In genomic region chr3:49164983-49165720, GRCh38 we compare ENCODE assay signal across 9 cellular contexts. TPM values are rescaled to one million over a fixed set of nuclear protein-coding genes. Genes with fewer than 3 reads are reported as not detected.
A peak's percentile ranks its signal among the peaks of the same experiment; 100 is the strongest.
DNase-seq lines count a peak whose midpoint lies in the region; ATAC-seq, FAIRE-seq and TF ChIP-seq lines count a peak whose summit lies in the region.
"Had no signal": no experiment of that assay in that cellular context is flagged by ENCODE, and none has a peak within 500 bp of the region (broad histone marks: within the 10 kb centered on the region; RNA-seq: fewer than 3 reads in every experiment).

No MANE protein-coding gene starts in this region.

- peak overlapping the region; percentile 87 for H3K27ac Mint-ChIP-seq in activated CD4-positive, alpha-beta T cell treated with anti-CD3 and anti-CD28 coated beads for 36 hours
- H3K27ac Mint-ChIP-seq in activated naive CD8-positive, alpha-beta T cell = peak overlapping the region; percentile 94

- peak overlapping the region; percentile 83 to 97 (median 95) for H3K4me3 ChIP-seq in keratinocyte (ENCODE audit: control insufficient read depth in 2 of 3, extremely low read depth in 1 of 3, insufficient read depth in 2 of 3, low read depth in 1 of 3, low read length in 3 of 3)

- H3K27ac ChIP-seq in keratinocyte (ENCODE audit: control insufficient read depth, insufficient read depth, low read length) (peak overlapping the region; percentile 63), temporal lobe (ENCODE audit: low read depth, low read length) (peak overlapping the region; percentile 52)

- dilution Hi-C loops in keratinocyte (cut with MboI; ENCODE audit: extremely low pct_ligation_motif_present, low sequenced_read_pairs) = no loop called here

- no peaks in the 10 kb centered on the region for H3K9me3 ChIP-seq in keratinocyte (ENCODE audit: control insufficient read depth, low read depth, low read length)

- no peaks in the 10 kb centered on the region for H3K9me1 ChIP-seq in keratinocyte (ENCODE audit: control insufficient read depth, extremely low read depth, insufficient read depth, low read length)

- POLR2A ChIA-PET in activated CD4-positive, alpha-beta T cell treated with anti-CD3 and anti-CD28 coated beads for 36 hours (lab: Charles Lee) = interaction anchor here (0.5 to 1.5 kb wide), 2 partner anchors 71 to 306 kb away, joined by 3 to 5 read pairs; partner anchors contain the start of gene QRICH1

- H3K4me2 ChIP-seq in keratinocyte (ENCODE audit: control insufficient read depth, extremely low read depth, insufficient read depth, low read depth, low read length) = peak overlapping the region; percentile 89

- H3K27me3 Mint-ChIP-seq in activated CD4-positive, alpha-beta T cell treated with anti-CD3 and anti-CD28 coated beads for 36 hours = no peaks in the 10 kb centered on the region
- no peaks in the 10 kb centered on the region for H3K27me3 Mint-ChIP-seq in activated naive CD8-positive, alpha-beta T cell

- no peak for ATAC-seq in activated CD4-positive, alpha-beta T cell treated with anti-CD3 and anti-CD28 coated beads for 36 hours
- ATAC-seq in HG02763 (IDR thresholded peaks at IDR 0.05; ENCODE audit: unreplicated experiment) (no peak), HG02610 (IDR thresholded peaks at IDR 0.05; ENCODE audit: unreplicated experiment) (no peak)

- no peak for DNase-seq in activated CD4-positive, alpha-beta T cell treated with anti-CD3 and anti-CD28 coated beads for 36 hours
- DNase-seq in activated CD4-positive, alpha-beta T cell treated with anti-CD3 and anti-CD28 coated beads, Interleukin-2, amount 50 U/mL, for 4 hours = no peak
- DNase-seq in keratinocyte (ENCODE audit: low read depth, low spot score) (no peak), NCI-H526 (lab: John Stamatoyannopoulos, UW) (no peak)

- CTCF ChIA-PET in activated CD4-positive, alpha-beta T cell treated with anti-CD3 and anti-CD28 coated beads for 36 hours (lab: Charles Lee) = interaction anchor here (0.7 to 1.3 kb wide), 7 partner anchors 8 to 177 kb away, joined by 3 to 6 read pairs (median 4); partner anchors contain the start of gene QRICH1

- H2AFZ ChIP-seq in keratinocyte (ENCODE audit: control insufficient read depth, low read length) = no peak overlapping the region

- H3K79me2 ChIP-seq in keratinocyte (ENCODE audit: control insufficient read depth, insufficient read depth, low read length) = peaks cover 29% of the 10 kb centered on the region

- H3K27me3 ChIP-seq in keratinocyte (ENCODE audit: control insufficient read depth, extremely low read depth, insufficient read depth, low read length) = no peaks in the 10 kb centered on the region

- H4K20me1 ChIP-seq in keratinocyte (ENCODE audit: control insufficient read depth, extremely low read depth, insufficient read depth, low read length) = no peaks in the 10 kb centered on the region

- H3K36me3 ChIP-seq in keratinocyte (ENCODE audit: control insufficient read depth in 2 of 2, extremely low read depth in 1 of 2, insufficient read depth in 2 of 2, low read length in 2 of 2) = peaks cover 12 to 20% of the 10 kb centered on the region in 2 experiments

- no peaks in the 10 kb centered on the region for H3K9me3 Mint-ChIP-seq in activated CD4-positive, alpha-beta T cell treated with anti-CD3 and anti-CD28 coated beads for 36 hours (ENCODE audit: low read depth)
- H3K9me3 Mint-ChIP-seq in activated naive CD8-positive, alpha-beta T cell (ENCODE audit: low read depth) = no peaks in the 10 kb centered on the region

- no peak for TF ChIP-seq CTCF in keratinocyte (optimal IDR thresholded peaks at IDR 0.05 in 1 of 3, IDR thresholded peaks at IDR 0.05 in 1 of 3, conservative IDR thresholded peaks at IDR 0.05 in 1 of 3; ENCODE audit: extremely low read depth in 1 of 3, insufficient read depth in 2 of 3, low read length in 3 of 3)

- intact Hi-C loops in activated CD4-positive, alpha-beta T cell treated with anti-CD3 and anti-CD28 coated beads for 36 hours (cut with DNase I, micrococcal nuclease) = loop anchor here in 1 of 2 experiments (5.0 kb wide), 1 partner anchor 248 kb away; the partner anchor contains the start of gene ARIH2

- H3K4me3 Mint-ChIP-seq in activated CD4-positive, alpha-beta T cell treated with anti-CD3 and anti-CD28 coated beads for 36 hours = peak overlapping the region; percentile 90
- peak overlapping the region; percentile 94 for H3K4me3 Mint-ChIP-seq in activated naive CD8-positive, alpha-beta T cell

- H3K36me3 Mint-ChIP-seq in activated CD4-positive, alpha-beta T cell treated with anti-CD3 and anti-CD28 coated beads for 36 hours (ENCODE audit: low read depth) = peaks cover 32% of the 10 kb centered on the region
- peaks cover 9% of the 10 kb centered on the region for H3K36me3 Mint-ChIP-seq in activated naive CD8-positive, alpha-beta T cell

- peaks cover 13% of the 10 kb centered on the region for H3K4me1 ChIP-seq in keratinocyte (ENCODE audit: control insufficient read depth, extremely low read depth, insufficient read depth, low read length)

- FAIRE-seq in keratinocyte (lab: Jason Lieb, UNC) = peak; percentile 39
- FAIRE-seq: G401.6 had no signal

- H3K9ac ChIP-seq in keratinocyte (ENCODE audit: control insufficient read depth, extremely low read depth, insufficient read depth, low read length) = peak overlapping the region; percentile 90

- peaks cover 32% of the 10 kb centered on the region for H3K4me1 Mint-ChIP-seq in activated CD4-positive, alpha-beta T cell treated with anti-CD3 and anti-CD28 coated beads for 36 hours
- peaks cover 36% of the 10 kb centered on the region for H3K4me1 Mint-ChIP-seq in activated naive CD8-positive, alpha-beta T cell (ENCODE audit: low read depth)

RNA-seq across cellular contexts. Expression of gene CCDC71, which starts 1.0 kb away (rescaled TPM):
- 10 to 100 TPM; 19.5 to 22.2 TPM for total RNA-seq in activated CD4-positive, alpha-beta T cell treated with anti-CD3 and anti-CD28 coated beads for 36 hours
- polyA plus RNA-seq in keratinocyte = 18.8 to 27.7 TPM (median 21.5 TPM) in 3 replicates
- polyA plus RNA-seq in keratinocyte (2011; ENCODE audit: low read depth) = 7.0 TPM
- polyA plus RNA-seq in keratinocyte (2011; cell fraction: cytosol; rRNA removed) = 16.3 and 24.8 TPM in 2 replicates
- polyA plus RNA-seq in keratinocyte (2011; cell fraction: nucleus; rRNA removed) = 19.9 and 22.3 TPM in 2 replicates
- polyA plus RNA-seq in keratinocyte (2012; ENCODE audit: low replicate concordance) = 6.8 and 23.1 TPM in 2 replicates
- 26.8 to 56.8 TPM (median 37.7 TPM) in 3 replicates for polyA minus RNA-seq in keratinocyte
- polyA minus RNA-seq in keratinocyte (2011; cell fraction: cytosol; rRNA and poly(A)+ RNA removed) = 30.9 TPM
- 16.5 and 17.5 TPM in 2 replicates for polyA minus RNA-seq in keratinocyte (2011; cell fraction: nucleus; rRNA and poly(A)+ RNA removed)
- 13.0 TPM for total RNA-seq in temporal lobe

RNA-seq across cellular contexts. Expression of gene KLHDC8B, which starts 6.2 kb away (rescaled TPM):
- total RNA-seq in activated CD4-positive, alpha-beta T cell treated with anti-CD3 and anti-CD28 coated beads for 36 hours = 1 to 10 TPM; 1.2 to 3.1 TPM
- 18.3 to 51.6 TPM (median 19.5 TPM) in 3 replicates for polyA plus RNA-seq in keratinocyte
- polyA plus RNA-seq in keratinocyte (2011; ENCODE audit: low read depth) = 9.4 TPM
- 20.7 and 27.6 TPM in 2 replicates for polyA plus RNA-seq in keratinocyte (2011; cell fraction: cytosol; rRNA removed)
- 30.1 and 33.7 TPM in 2 replicates for polyA plus RNA-seq in keratinocyte (2011; cell fraction: nucleus; rRNA removed)
- 13.5 and 54.4 TPM in 2 replicates for polyA plus RNA-seq in keratinocyte (2012; ENCODE audit: low replicate concordance)
- polyA minus RNA-seq in keratinocyte = 10.9 to 42.9 TPM (median 12.5 TPM) in 3 replicates
- polyA minus RNA-seq in keratinocyte (2011; cell fraction: cytosol; rRNA and poly(A)+ RNA removed) = 35.3 TPM
- polyA minus RNA-seq in keratinocyte (2011; cell fraction: nucleus; rRNA and poly(A)+ RNA removed) = 10.7 and 11.8 TPM in 2 replicates
- total RNA-seq in temporal lobe = 15.5 TPM

RNA-seq across cellular contexts. Expression of gene LAMB2, which starts 32.3 kb away (rescaled TPM):
- total RNA-seq in activated CD4-positive, alpha-beta T cell treated with anti-CD3 and anti-CD28 coated beads for 36 hours = under 1 TPM in 1 of 2 experiments, not detected in 1; 0.71 TPM
- 108 to 193 TPM (median 127 TPM) in 3 replicates for polyA plus RNA-seq in keratinocyte
- polyA plus RNA-seq in keratinocyte (2011; ENCODE audit: low read depth) = 71.7 TPM
- 17.9 and 28.8 TPM in 2 replicates for polyA plus RNA-seq in keratinocyte (2011; cell fraction: cytosol; rRNA removed)
- 704 and 806 TPM in 2 replicates for polyA plus RNA-seq in keratinocyte (2011; cell fraction: nucleus; rRNA removed)
- polyA plus RNA-seq in keratinocyte (2012; ENCODE audit: low replicate concordance) = 81.7 and 115 TPM in 2 replicates
- 267 to 518 TPM (median 288 TPM) in 3 replicates for polyA minus RNA-seq in keratinocyte
- 56.4 TPM for polyA minus RNA-seq in keratinocyte (2011; cell fraction: cytosol; rRNA and poly(A)+ RNA removed)
- 307 and 309 TPM in 2 replicates for polyA minus RNA-seq in keratinocyte (2011; cell fraction: nucleus; rRNA and poly(A)+ RNA removed)
- total RNA-seq in temporal lobe = 56.3 TPM

RNA-seq across cellular contexts. Expression of gene USP19, which starts 44.5 kb away (rescaled TPM):
- total RNA-seq in activated CD4-positive, alpha-beta T cell treated with anti-CD3 and anti-CD28 coated beads for 36 hours = 10 to 100 TPM; 45.2 to 45.9 TPM
- 21.2 to 31.5 TPM (median 23.1 TPM) in 3 replicates for polyA plus RNA-seq in keratinocyte
- polyA plus RNA-seq in keratinocyte (2011; ENCODE audit: low read depth) = 35.5 TPM
- polyA plus RNA-seq in keratinocyte (2011; cell fraction: cytosol; rRNA removed) = 13.6 and 18.6 TPM in 2 replicates
- 45.9 and 55.6 TPM in 2 replicates for polyA plus RNA-seq in keratinocyte (2011; cell fraction: nucleus; rRNA removed)
- 18.7 and 20.6 TPM in 2 replicates for polyA plus RNA-seq in keratinocyte (2012; ENCODE audit: low replicate concordance)
- 53.1 to 71.7 TPM (median 68.1 TPM) in 3 replicates for polyA minus RNA-seq in keratinocyte
- 28.0 TPM for polyA minus RNA-seq in keratinocyte (2011; cell fraction: cytosol; rRNA and poly(A)+ RNA removed)
- 38.9 and 46.4 TPM in 2 replicates for polyA minus RNA-seq in keratinocyte (2011; cell fraction: nucleus; rRNA and poly(A)+ RNA removed)
- total RNA-seq in temporal lobe = 42.8 TPM

Comparison
In these comparisons a context has a peak if more than half of its experiments do, and no peak if none do; other contexts are left out.
1. RNA of gene LAMB2, which starts 32.3 kb away (total RNA-seq): 56.3 TPM in temporal lobe (single experiment); 0.71 TPM in activated CD4-positive, alpha-beta T cell treated with anti-CD3 and anti-CD28 coated beads for 36 hours; every median in the first group is over 10 times any median in the second.